ENCODE assay signal across 8 cellular contexts in the genomic region with DNA sequence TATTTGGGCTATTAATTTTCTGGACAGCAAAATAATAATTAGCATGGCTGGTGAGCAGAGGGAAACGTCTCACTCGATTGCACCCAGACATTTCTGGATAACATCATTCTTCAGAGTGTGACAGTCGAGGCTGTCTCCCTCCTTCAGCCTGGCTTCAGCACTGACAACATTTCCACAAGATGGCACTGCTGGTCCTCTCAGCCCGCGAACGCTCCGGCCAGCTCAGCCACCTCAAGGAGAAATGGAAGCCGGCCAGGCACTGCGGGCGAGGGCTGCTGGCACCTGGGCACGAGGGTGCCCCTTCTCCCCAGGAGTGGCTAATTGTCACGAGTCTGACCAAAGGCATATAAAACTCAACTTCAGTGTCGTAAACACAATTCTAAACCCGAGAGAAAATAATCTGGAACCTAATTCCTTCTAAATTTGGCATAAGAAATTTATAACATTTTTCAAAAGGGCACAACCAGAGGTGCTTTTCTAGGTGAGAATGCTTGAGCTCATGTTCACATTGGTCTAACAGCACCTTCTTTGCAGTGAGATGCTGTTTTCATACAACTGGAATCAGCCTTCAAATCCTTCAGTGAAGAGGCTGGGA.
DNase-seq lines count a peak whose midpoint lies in the region; ATAC-seq, FAIRE-seq and TF ChIP-seq lines count a peak whose summit lies in the region.

No MANE protein-coding gene starts in this region.

- H3K9ac ChIP-seq in mammary epithelial cell (ENCODE audit: insufficient read depth, low read length) (no peak overlapping the region), keratinocyte (ENCODE audit: control insufficient read depth, extremely low read depth, insufficient read depth, low read length) (no peak overlapping the region)

- no peaks in the 10 kb centered on the region for H3K9me3 Mint-ChIP-seq in CD14-positive monocyte
- H3K9me3 Mint-ChIP-seq in stimulated activated naive B cell treated with anti-CD40 and anti-IgM and Interleukin-4, amounts not matched to agents 10 μg/mL and 1 μg/mL and 100 μg/mL, for 72 hours: peaks cover 0 to 2% of the 10 kb centered on the region in 2 donors

- no peak overlapping the region for H3K4me3 ChIP-seq in mammary epithelial cell (replicated peaks in 1 of 3; ENCODE audit: insufficient read depth in 1 of 3, low read depth in 2 of 3, low read length in 3 of 3)
- no peak overlapping the region for H3K4me3 ChIP-seq in keratinocyte (ENCODE audit: control insufficient read depth in 2 of 3, extremely low read depth in 1 of 3, insufficient read depth in 2 of 3, low read depth in 1 of 3, low read length in 3 of 3)

- peaks cover 12% of the 10 kb centered on the region for H3K4me1 Mint-ChIP-seq in CD14-positive monocyte
- H3K4me1 Mint-ChIP-seq in stimulated activated naive B cell treated with anti-CD40 and anti-IgM and Interleukin-4, amounts not matched to agents 10 μg/mL and 1 μg/mL and 100 μg/mL, for 72 hours: peaks cover 22 to 45% of the 10 kb centered on the region in 2 donors

- H3K9me3 ChIP-seq in mammary epithelial cell (replicated peaks; ENCODE audit: insufficient read depth, low read length): no peaks in the 10 kb centered on the region
- H3K9me3 ChIP-seq in keratinocyte (ENCODE audit: control insufficient read depth, low read depth, low read length): no peaks in the 10 kb centered on the region

- H3K27ac Mint-ChIP-seq in CD14-positive monocyte: peak overlapping the region in 3 of 7 donors; percentile 28 to 70 (median 38)
- peak overlapping the region; percentile 82 for H3K27ac Mint-ChIP-seq in stimulated activated naive B cell treated with anti-CD40 and anti-IgM and Interleukin-4, amounts not matched to agents 10 μg/mL and 1 μg/mL and 100 μg/mL, for 72 hours

- peaks cover 14% of the 10 kb centered on the region for H3K79me2 ChIP-seq in mammary epithelial cell (ENCODE audit: insufficient read depth, low read length)
- peaks cover 6% of the 10 kb centered on the region for H3K79me2 ChIP-seq in keratinocyte (ENCODE audit: control insufficient read depth, insufficient read depth, low read length)

- FAIRE-seq in keratinocyte (lab: Jason Lieb, UNC): no peak

- no peaks in the 10 kb centered on the region for H3K9me1 ChIP-seq in keratinocyte (ENCODE audit: control insufficient read depth, extremely low read depth, insufficient read depth, low read length)

- peaks cover 32% of the 10 kb centered on the region for H3K4me1 ChIP-seq in mammary epithelial cell (ENCODE audit: insufficient read depth, low read length)
- H3K4me1 ChIP-seq in keratinocyte (ENCODE audit: control insufficient read depth, extremely low read depth, insufficient read depth, low read length): peaks cover 15% of the 10 kb centered on the region

- H2AFZ ChIP-seq in mammary epithelial cell (ENCODE audit: low read depth, low read length) (no peak overlapping the region), keratinocyte (ENCODE audit: control insufficient read depth, low read length) (no peak overlapping the region)

- H3K4me2 ChIP-seq in mammary epithelial cell (ENCODE audit: insufficient read depth, low read depth, low read length) (peak overlapping the region; percentile 30), keratinocyte (ENCODE audit: control insufficient read depth, extremely low read depth, insufficient read depth, low read depth, low read length) (no peak overlapping the region)

- intact Hi-C loops in CD14-positive monocyte (cut with micrococcal nuclease) (loop anchor here (10.0 kb wide), 2 partner anchors 160 to 240 kb away; no protein-coding TSS in a partner anchor), mammary epithelial cell (cut with micrococcal nuclease) (loop anchor here (2.0 to 10.0 kb wide), 5 partner anchors 167 to 800 kb away; no protein-coding TSS in a partner anchor)

- CTCF ChIA-PET in mammary epithelial cell (lab: Charles Lee; ENCODE audit: low non-redundant PET): interaction anchor here (0.6 to 0.8 kb wide), 3 partner anchors 162 to 1331 kb away, joined by 3 to 6 read pairs (median 5); no protein-coding TSS in a partner anchor

- H3K36me3 ChIP-seq in mammary epithelial cell (ENCODE audit: insufficient read depth, low read length) (no peaks in the 10 kb centered on the region), keratinocyte (ENCODE audit: control insufficient read depth in 2 of 2, extremely low read depth in 1 of 2, insufficient read depth in 2 of 2, low read length in 2 of 2) (no peaks in the 10 kb centered on the region)

- peak; percentile 63 for DNase-seq in CD14-positive monocyte (ENCODE audit: low spot score)
- DNase-seq in NCI-H69 (lab: John Stamatoyannopoulos, UW): peak; percentile 86
- peak; percentile 60 for DNase-seq in mammary epithelial cell
- DNase-seq in keratinocyte (ENCODE audit: low read depth, low spot score): no peak
- peak; percentile 56 for DNase-seq in stimulated activated naive B cell treated with anti-CD40 and anti-IgM and Interleukin-4, amounts not matched to agents 10 μg/mL and 1 μg/mL and 100 μg/mL, for 72 hours
- DNase-seq in GOT3 (lab: John Stamatoyannopoulos, UW): no peak

- H3K27ac ChIP-seq in mammary epithelial cell (ENCODE audit: insufficient read depth, low read depth, low read length) (no peak overlapping the region), keratinocyte (ENCODE audit: control insufficient read depth, insufficient read depth, low read length) (no peak overlapping the region)

- dilution Hi-C loops in mammary epithelial cell (cut with HindIII; ENCODE audit: low sequenced_read_pairs): no loop called here
- dilution Hi-C loops in keratinocyte (cut with MboI; ENCODE audit: extremely low pct_ligation_motif_present, low sequenced_read_pairs): no loop called here

- H3K27me3 Mint-ChIP-seq in CD14-positive monocyte (ENCODE audit: low read depth in 3 of 3): peaks cover 0 to 3% (median 0%) of the 10 kb centered on the region in 3 donors
- no peaks in the 10 kb centered on the region for H3K27me3 Mint-ChIP-seq in stimulated activated naive B cell treated with anti-CD40 and anti-IgM and Interleukin-4, amounts not matched to agents 10 μg/mL and 1 μg/mL and 100 μg/mL, for 72 hours

- H3K27me3 ChIP-seq in mammary epithelial cell (ENCODE audit: insufficient read depth, low read length) (no peaks in the 10 kb centered on the region), keratinocyte (ENCODE audit: control insufficient read depth, extremely low read depth, insufficient read depth, low read length) (no peaks in the 10 kb centered on the region)

- no peaks in the 10 kb centered on the region for H4K20me1 ChIP-seq in mammary epithelial cell (ENCODE audit: insufficient read depth, low read length)
- no peaks in the 10 kb centered on the region for H4K20me1 ChIP-seq in keratinocyte (ENCODE audit: control insufficient read depth, extremely low read depth, insufficient read depth, low read length)

- H3K4me3 Mint-ChIP-seq in CD14-positive monocyte: no peak overlapping the region
- peak overlapping the region in 1 of 2 donors; percentile 46 for H3K4me3 Mint-ChIP-seq in stimulated activated naive B cell treated with anti-CD40 and anti-IgM and Interleukin-4, amounts not matched to agents 10 μg/mL and 1 μg/mL and 100 μg/mL, for 72 hours

- in situ Hi-C loops in mammary epithelial cell (cut with MboI; ENCODE audit: low sequenced_read_pairs in 2 of 2): no loop called here

- BruUV-seq in mammary epithelial cell (replicated peaks; lab: Mats Ljungman, UMichigan): no TSS peak

- ATAC-seq in GM18861 (IDR thresholded peaks at IDR 0.05; ENCODE audit: unreplicated experiment) (peak; percentile 31), HG03565 (IDR thresholded peaks at IDR 0.05; ENCODE audit: unreplicated experiment) (peak; percentile 45)
- peak; percentile 70 to 72 for ATAC-seq in stimulated activated naive B cell treated with anti-CD40 and anti-IgM and Interleukin-4, amounts not matched to agents 10 μg/mL and 1 μg/mL and 100 μg/mL, for 72 hours (replicated peaks)

- TF ChIP-seq CTCF in CD14-positive monocyte (IDR thresholded peaks at IDR 0.05): peak; percentile 77
- peak; percentile 80 to 87 for TF ChIP-seq CTCF in mammary epithelial cell (conservative IDR thresholded peaks at IDR 0.05 in 1 of 2, IDR thresholded peaks at IDR 0.05 in 1 of 2; ENCODE audit: extremely low read depth in 1 of 2, insufficient read depth in 1 of 2, low read depth in 1 of 2, low read length in 2 of 2)
- TF ChIP-seq CTCF in keratinocyte (optimal IDR thresholded peaks at IDR 0.05 in 1 of 3, IDR thresholded peaks at IDR 0.05 in 1 of 3, conservative IDR thresholded peaks at IDR 0.05 in 1 of 3; ENCODE audit: extremely low read depth in 1 of 3, insufficient read depth in 2 of 3, low read length in 3 of 3): peak; percentile 80 to 98 (median 83)

- H3K36me3 Mint-ChIP-seq in CD14-positive monocyte: peaks cover 41% of the 10 kb centered on the region in 2 donors
- H3K36me3 Mint-ChIP-seq in stimulated activated naive B cell treated with anti-CD40 and anti-IgM and Interleukin-4, amounts not matched to agents 10 μg/mL and 1 μg/mL and 100 μg/mL, for 72 hours: peaks cover 23 to 33% of the 10 kb centered on the region in 2 donors

- WGBS in mammary epithelial cell (ENCODE audit: low coverage, missing lambda C conversion rate): 9% methylated on average over 14 of the region's 14 CpGs

Comparison
In these comparisons a context has a peak if more than half of its experiments do, and no peak if none do; other contexts are left out.
1. DNase-seq: peak in CD14-positive monocyte (single experiment), NCI-H69 (single experiment), mammary epithelial cell (single experiment) and stimulated activated naive B cell treated with anti-CD40 and anti-IgM and Interleukin-4, amounts not matched to agents 10 μg/mL and 1 μg/mL and 100 μg/mL, for 72 hours (single experiment); none in keratinocyte (single experiment) and GOT3 (single experiment).
2. Peak in every context shown above with its lines, with median percentiles within 50 percentile points of each other: CTCF ChIP-seq and ATAC-seq.